In the genomic region with DNA sequence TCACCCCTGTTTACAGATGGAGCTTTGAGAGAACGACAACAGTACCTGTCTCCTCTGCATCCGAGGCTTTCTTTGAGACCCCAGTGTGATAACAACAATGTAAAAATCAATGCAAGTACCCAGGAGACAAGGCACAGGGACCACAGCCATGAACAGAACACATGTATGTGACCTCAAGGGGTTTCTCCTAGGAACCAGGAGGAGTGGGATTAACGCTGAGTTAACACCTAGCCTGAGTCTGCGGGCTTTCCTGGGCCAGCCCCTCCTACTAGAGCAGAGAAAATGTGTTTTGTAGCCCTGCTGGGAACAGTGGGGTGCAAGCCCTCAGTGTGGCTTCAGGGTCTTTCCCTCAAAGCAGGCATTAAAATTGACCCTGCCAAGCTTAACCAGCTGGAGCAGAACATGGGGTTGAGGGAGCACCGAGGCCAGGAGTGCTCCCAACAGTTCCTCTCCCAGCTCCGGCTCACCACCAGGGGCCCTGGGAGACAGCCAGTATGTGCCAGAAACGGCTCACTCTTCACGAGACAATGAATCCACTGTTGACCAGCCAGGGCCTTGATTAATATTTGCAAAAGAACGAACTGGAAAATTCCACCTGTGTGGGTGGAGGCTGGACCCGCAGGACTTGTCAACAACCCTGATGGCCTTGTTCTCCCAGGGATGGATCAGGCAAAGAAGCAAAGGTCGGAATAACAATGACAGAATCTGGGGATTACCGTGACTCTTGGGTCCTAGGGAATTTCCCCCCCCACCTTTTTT, we compare ENCODE assay signal across 1 cellular context.
TF ChIP-seq lines count a peak whose summit lies in the region.

No MANE protein-coding gene starts in this region.

TF ChIP-seq in HepG2, 621 proteins besides CTCF, POLR2A, EP300 and RAD21 (continued from another document and continues in another):
- TF ChIP-seq ZSCAN21 (CRISPR knock-in tag; IDR thresholded peaks at IDR 0.05; ENCODE audit: borderline replicate concordance) (no peak), ZNF17 (CRISPR knock-in tag; IDR thresholded peaks at IDR 0.05) (no peak), WIZ (CRISPR knock-in tag; IDR thresholded peaks at IDR 0.05) (no peak), DNMT3B (CRISPR knock-in tag; conservative IDR thresholded peaks at IDR 0.05) (no peak), NR2F1 (CRISPR knock-in tag; IDR thresholded peaks at IDR 0.05) (peak in 1 of 2 experiments; percentile 49; a peak in 1 of 4 replicates), MTF2 (CRISPR knock-in tag; IDR thresholded peaks at IDR 0.05; ENCODE audit: borderline replicate concordance) (no peak), KAT7 (CRISPR knock-in tag; IDR thresholded peaks at IDR 0.05; ENCODE audit: borderline replicate concordance) (no peak; the same call in 1 of the 2 replicates), TEAD3 (CRISPR knock-in tag; optimal IDR thresholded peaks at IDR 0.05; ENCODE audit: borderline replicate concordance) (peak; percentile 56), HDAC1 (CRISPR knock-in tag; IDR thresholded peaks at IDR 0.05) (no peak; the same call in 1 of the 2 replicates), NR1H2 (CRISPR knock-in tag; IDR thresholded peaks at IDR 0.05; ENCODE audit: borderline replicate concordance, low read depth) (no peak), NFAT5 (CRISPR knock-in tag; IDR thresholded peaks at IDR 0.05) (peak; percentile 94; the same call in 1 of the 2 replicates), SUZ12 (IDR thresholded peaks at IDR 0.05; ENCODE audit: low read depth, low read length) (no peak), EEA1 (CRISPR knock-in tag; IDR thresholded peaks at IDR 0.05; ENCODE audit: borderline replicate concordance) (no peak), DMTF1 (CRISPR knock-in tag; IDR thresholded peaks at IDR 0.05) (no peak), HNRNPLL (IDR thresholded peaks at IDR 0.05; ENCODE audit: low read depth, low read length, poor library complexity, severe bottlenecking) (no peak), BRCA1 (CRISPR knock-in tag; IDR thresholded peaks at IDR 0.05) (0 out of 2 replicates have a peak, but pooled peaks have one; percentile 69), ZNF329 (CRISPR knock-in tag; IDR thresholded peaks at IDR 0.05; ENCODE audit: low read depth) (no peak), ZMYM4 (CRISPR knock-in tag; IDR thresholded peaks at IDR 0.05) (no peak), ZNF460 (CRISPR knock-in tag; IDR thresholded peaks at IDR 0.05; ENCODE audit: borderline replicate concordance) (no peak), CHD2 (IDR thresholded peaks at IDR 0.05; ENCODE audit: low read depth, low read length) (no peak)
- TF ChIP-seq, protein P1, sequence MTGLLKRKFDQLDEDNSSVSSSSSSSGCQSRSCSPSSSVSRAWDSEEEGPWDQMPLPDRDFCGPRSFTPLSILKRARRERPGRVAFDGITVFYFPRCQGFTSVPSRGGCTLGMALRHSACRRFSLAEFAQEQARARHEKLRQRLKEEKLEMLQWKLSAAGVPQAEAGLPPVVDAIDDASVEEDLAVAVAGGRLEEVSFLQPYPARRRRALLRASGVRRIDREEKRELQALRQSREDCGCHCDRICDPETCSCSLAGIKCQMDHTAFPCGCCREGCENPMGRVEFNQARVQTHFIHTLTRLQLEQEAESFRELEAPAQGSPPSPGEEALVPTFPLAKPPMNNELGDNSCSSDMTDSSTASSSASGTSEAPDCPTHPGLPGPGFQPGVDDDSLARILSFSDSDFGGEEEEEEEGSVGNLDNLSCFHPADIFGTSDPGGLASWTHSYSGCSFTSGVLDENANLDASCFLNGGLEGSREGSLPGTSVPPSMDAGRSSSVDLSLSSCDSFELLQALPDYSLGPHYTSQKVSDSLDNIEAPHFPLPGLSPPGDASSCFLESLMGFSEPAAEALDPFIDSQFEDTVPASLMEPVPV (CRISPR knock-in tag; IDR thresholded peaks at IDR 0.05): no peak
- TF ChIP-seq, protein P2, sequence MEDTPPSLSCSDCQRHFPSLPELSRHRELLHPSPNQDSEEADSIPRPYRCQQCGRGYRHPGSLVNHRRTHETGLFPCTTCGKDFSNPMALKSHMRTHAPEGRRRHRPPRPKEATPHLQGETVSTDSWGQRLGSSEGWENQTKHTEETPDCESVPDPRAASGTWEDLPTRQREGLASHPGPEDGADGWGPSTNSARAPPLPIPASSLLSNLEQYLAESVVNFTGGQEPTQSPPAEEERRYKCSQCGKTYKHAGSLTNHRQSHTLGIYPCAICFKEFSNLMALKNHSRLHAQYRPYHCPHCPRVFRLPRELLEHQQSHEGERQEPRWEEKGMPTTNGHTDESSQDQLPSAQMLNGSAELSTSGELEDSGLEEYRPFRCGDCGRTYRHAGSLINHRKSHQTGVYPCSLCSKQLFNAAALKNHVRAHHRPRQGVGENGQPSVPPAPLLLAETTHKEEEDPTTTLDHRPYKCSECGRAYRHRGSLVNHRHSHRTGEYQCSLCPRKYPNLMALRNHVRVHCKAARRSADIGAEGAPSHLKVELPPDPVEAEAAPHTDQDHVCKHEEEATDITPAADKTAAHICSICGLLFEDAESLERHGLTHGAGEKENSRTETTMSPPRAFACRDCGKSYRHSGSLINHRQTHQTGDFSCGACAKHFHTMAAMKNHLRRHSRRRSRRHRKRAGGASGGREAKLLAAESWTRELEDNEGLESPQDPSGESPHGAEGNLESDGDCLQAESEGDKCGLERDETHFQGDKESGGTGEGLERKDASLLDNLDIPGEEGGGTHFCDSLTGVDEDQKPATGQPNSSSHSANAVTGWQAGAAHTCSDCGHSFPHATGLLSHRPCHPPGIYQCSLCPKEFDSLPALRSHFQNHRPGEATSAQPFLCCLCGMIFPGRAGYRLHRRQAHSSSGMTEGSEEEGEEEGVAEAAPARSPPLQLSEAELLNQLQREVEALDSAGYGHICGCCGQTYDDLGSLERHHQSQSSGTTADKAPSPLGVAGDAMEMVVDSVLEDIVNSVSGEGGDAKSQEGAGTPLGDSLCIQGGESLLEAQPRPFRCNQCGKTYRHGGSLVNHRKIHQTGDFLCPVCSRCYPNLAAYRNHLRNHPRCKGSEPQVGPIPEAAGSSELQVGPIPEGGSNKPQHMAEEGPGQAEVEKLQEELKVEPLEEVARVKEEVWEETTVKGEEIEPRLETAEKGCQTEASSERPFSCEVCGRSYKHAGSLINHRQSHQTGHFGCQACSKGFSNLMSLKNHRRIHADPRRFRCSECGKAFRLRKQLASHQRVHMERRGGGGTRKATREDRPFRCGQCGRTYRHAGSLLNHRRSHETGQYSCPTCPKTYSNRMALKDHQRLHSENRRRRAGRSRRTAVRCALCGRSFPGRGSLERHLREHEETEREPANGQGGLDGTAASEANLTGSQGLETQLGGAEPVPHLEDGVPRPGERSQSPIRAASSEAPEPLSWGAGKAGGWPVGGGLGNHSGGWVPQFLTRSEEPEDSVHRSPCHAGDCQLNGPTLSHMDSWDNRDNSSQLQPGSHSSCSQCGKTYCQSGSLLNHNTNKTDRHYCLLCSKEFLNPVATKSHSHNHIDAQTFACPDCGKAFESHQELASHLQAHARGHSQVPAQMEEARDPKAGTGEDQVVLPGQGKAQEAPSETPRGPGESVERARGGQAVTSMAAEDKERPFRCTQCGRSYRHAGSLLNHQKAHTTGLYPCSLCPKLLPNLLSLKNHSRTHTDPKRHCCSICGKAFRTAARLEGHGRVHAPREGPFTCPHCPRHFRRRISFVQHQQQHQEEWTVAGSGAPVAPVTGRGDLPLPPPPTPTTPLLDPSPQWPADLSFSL (CRISPR knock-in tag; IDR thresholded peaks at IDR 0.05): no peak
- TF ChIP-seq, protein P3, sequence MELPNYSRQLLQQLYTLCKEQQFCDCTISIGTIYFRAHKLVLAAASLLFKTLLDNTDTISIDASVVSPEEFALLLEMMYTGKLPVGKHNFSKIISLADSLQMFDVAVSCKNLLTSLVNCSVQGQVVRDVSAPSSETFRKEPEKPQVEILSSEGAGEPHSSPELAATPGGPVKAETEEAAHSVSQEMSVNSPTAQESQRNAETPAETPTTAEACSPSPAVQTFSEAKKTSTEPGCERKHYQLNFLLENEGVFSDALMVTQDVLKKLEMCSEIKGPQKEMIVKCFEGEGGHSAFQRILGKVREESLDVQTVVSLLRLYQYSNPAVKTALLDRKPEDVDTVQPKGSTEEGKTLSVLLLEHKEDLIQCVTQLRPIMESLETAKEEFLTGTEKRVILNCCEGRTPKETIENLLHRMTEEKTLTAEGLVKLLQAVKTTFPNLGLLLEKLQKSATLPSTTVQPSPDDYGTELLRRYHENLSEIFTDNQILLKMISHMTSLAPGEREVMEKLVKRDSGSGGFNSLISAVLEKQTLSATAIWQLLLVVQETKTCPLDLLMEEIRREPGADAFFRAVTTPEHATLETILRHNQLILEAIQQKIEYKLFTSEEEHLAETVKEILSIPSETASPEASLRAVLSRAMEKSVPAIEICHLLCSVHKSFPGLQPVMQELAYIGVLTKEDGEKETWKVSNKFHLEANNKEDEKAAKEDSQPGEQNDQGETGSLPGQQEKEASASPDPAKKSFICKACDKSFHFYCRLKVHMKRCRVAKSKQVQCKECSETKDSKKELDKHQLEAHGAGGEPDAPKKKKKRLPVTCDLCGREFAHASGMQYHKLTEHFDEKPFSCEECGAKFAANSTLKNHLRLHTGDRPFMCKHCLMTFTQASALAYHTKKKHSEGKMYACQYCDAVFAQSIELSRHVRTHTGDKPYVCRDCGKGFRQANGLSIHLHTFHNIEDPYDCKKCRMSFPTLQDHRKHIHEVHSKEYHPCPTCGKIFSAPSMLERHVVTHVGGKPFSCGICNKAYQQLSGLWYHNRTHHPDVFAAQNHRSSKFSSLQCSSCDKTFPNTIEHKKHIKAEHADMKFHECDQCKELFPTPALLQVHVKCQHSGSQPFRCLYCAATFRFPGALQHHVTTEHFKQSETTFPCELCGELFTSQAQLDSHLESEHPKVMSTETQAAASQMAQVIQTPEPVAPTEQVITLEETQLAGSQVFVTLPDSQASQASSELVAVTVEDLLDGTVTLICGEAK (IDR thresholded peaks at IDR 0.05): no peak
- TF ChIP-seq, protein P3 (CRISPR knock-in tag; IDR thresholded peaks at IDR 0.05): peak; percentile 37; the same call in 1 of the 2 replicates
